Comparison of ENCODE assay signal across 30 cellular contexts in the genomic region with DNA sequence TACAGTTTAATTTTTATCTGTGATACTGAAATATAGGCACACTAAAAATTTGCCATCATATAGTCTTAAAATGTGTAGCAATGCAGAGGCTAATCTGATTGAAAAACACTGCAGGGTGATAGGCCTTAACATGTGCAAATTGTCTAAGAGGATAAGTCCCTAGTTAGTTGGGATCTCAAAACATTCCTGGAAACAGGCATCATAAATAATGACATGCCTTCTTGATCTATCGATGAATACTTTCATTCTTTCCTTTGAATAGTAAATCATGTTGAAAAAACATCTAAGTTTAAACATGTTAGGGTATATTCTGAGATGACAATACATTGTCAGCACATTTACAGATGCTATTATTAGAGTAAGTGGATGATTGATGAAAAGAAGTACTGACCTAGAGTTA.
"Had no signal": no experiment of that assay in that cellular context is flagged by ENCODE, and none has a peak within 500 bp of the region (broad histone marks: within the 10 kb centered on the region; RNA-seq: fewer than 3 reads in every experiment).

No MANE protein-coding gene starts in this region.

- H3K36me3 ChIP-seq: left ventricle myocardium inferior, pancreas, prostate gland, stomach, thyroid gland, transverse colon, upper lobe of left lung, vagina had no signal

- H3K27ac Mint-ChIP-seq: immature natural killer cell; mesothelial cell of epicardium; naive B cell; natural killer cell; nephron progenitor cell; stimulated activated naive B cell treated with anti-CD40 and anti-IgM and Interleukin-4, amounts not matched to agents 10 μg/mL and 1 μg/mL and 100 μg/mL, for 72 hours had no signal

- H3K27me3 ChIP-seq: pancreas, stomach, testis, thyroid gland, transverse colon, upper lobe of left lung, vagina had no signal

- H3K4me1 Mint-ChIP-seq: immature natural killer cell; naive B cell; natural killer cell; nephron progenitor cell; stimulated activated naive B cell treated with anti-CD40 and anti-IgM and Interleukin-4, amounts not matched to agents 10 μg/mL and 1 μg/mL and 100 μg/mL, for 72 hours had no signal

- DNase-seq: hypothalamus; immature natural killer cell; left ventricle myocardium inferior; mesendoderm; naive B cell; natural killer cell; nephron progenitor cell; nucleus accumbens; pancreas; posterior cingulate gyrus; retina; right cardiac atrium; stimulated activated CD4-positive, alpha-beta T cell treated with anti-CD3 and anti-CD28 coated beads, Interleukin-12 subunit alpha, Interleukin-12 subunit beta, amount 100 ng/mL, for 4 hours; stimulated activated CD4-positive, alpha-beta T cell treated with anti-CD3 and anti-CD28 coated beads, Interleukin-15, amount 100 ng/mL, for 24 hours; stimulated activated CD4-positive, alpha-beta T cell treated with anti-CD3 and anti-CD28 coated beads, Interleukin-2, amount 100 ng/mL, for 24 hours; stimulated activated CD4-positive, alpha-beta T cell treated with anti-CD3 and anti-CD28 coated beads, Interleukin-4, amount 100 ng/mL, for 1 hour; stimulated activated naive B cell treated with anti-CD40 and anti-IgM and Interleukin-4, amounts not matched to agents 10 μg/mL and 1 μg/mL and 100 μg/mL, for 72 hours; stimulated activated naive CD8-positive, alpha-beta T cell treated with anti-CD3 and anti-CD28 coated beads, Interleukin-15, Interleukin-2, amounts not matched to agents 100 U/mL and 50 U/mL, for 24 hours; stomach; testis; thyroid gland; transverse colon; upper lobe of left lung had no signal

- H3K4me1 ChIP-seq: left ventricle myocardium inferior, pancreas, prostate gland, stomach, testis, thyroid gland, transverse colon, upper lobe of left lung, vagina had no signal

- FAIRE-seq: islet of Langerhans, pancreas had no signal

- H3K9me3 ChIP-seq: left ventricle myocardium inferior, pancreas, prostate gland, stomach, testis, thyroid gland, transverse colon, upper lobe of left lung, vagina had no signal

- H3K36me3 Mint-ChIP-seq: immature natural killer cell; mesothelial cell of epicardium; naive B cell; natural killer cell; stimulated activated naive B cell treated with anti-CD40 and anti-IgM and Interleukin-4, amounts not matched to agents 10 μg/mL and 1 μg/mL and 100 μg/mL, for 72 hours had no signal

- H3K4me3 Mint-ChIP-seq: immature natural killer cell; mesothelial cell of epicardium; naive B cell; natural killer cell; nephron progenitor cell; stimulated activated naive B cell treated with anti-CD40 and anti-IgM and Interleukin-4, amounts not matched to agents 10 μg/mL and 1 μg/mL and 100 μg/mL, for 72 hours had no signal

- H3K27me3 Mint-ChIP-seq: naive B cell; stimulated activated naive B cell treated with anti-CD40 and anti-IgM and Interleukin-4, amounts not matched to agents 10 μg/mL and 1 μg/mL and 100 μg/mL, for 72 hours had no signal

- H3K4me3 ChIP-seq: left ventricle myocardium inferior, lung, pancreas, prostate gland, skin epidermis, stomach, testis, thyroid gland, transverse colon, upper lobe of left lung, vagina had no signal

- ATAC-seq: natural killer cell; pancreas; right cardiac atrium; sciatic nerve; stimulated activated naive B cell treated with anti-CD40 and anti-IgM and Interleukin-4, amounts not matched to agents 10 μg/mL and 1 μg/mL and 100 μg/mL, for 72 hours; stimulated activated naive CD8-positive, alpha-beta T cell treated with anti-CD3 and anti-CD28 coated beads, Interleukin-15, Interleukin-2, amounts not matched to agents 100 U/mL and 50 U/mL, for 24 hours had no signal

- H3K27ac ChIP-seq: left ventricle myocardium inferior, pancreas, prostate gland, skin epidermis, stomach, testis, thyroid gland, transverse colon, upper lobe of left lung, vagina had no signal

- H3K9me3 Mint-ChIP-seq: mesothelial cell of epicardium, nephron progenitor cell had no signal
